Comparison of ENCODE assay signal across 8 cellular contexts in the genomic region with DNA sequence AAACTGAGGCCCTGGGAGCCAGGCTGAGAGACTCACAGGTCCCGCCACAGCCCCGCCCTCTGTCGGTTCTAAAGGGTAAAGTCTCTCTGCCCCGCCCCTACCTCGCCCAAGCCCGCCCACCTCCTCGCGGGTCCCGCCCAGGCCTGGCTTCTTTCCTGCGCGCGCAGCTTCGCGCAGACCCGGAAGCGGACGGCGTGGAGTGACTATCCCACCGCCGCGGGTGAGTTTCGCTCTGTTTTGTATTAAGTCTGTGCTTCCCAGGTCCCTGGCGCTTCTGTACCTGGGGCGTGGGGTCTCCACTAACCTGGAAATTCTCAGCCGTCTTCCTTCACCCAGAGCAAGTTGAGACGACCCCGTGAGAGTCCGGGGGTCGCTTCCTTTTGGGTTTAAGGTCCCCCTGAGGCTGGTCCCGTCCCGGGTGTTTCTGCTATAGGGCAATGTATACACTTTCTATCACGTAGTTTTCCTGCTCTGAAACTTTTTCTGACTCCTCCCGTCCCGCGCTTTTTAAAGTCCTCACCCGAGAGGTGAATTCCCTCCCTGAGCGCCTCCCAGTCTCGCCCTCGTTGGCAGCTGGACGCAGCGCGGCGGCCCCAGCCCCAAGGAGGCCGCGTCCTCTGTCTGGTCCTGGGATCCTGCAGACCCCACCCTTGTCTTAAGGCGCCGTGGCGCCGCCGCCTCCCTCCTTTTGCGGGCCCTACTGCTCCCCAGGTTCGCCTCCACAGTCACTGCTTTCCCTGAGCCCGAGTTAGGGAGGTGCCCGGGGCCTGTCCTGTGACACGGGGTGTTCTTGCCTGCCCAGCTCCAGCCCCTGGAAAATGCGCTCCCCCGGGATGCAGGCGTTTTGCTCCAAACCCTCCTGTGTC. TPM values are rescaled to one million over a fixed set of nuclear protein-coding genes. Genes with fewer than 3 reads are reported as not detected.
DNase-seq lines count a peak whose midpoint lies in the region; ATAC-seq and TF ChIP-seq lines count a peak whose summit lies in the region.

A gene (plus strand): TSS at position 176 of the 866 bp plus-strand sequence. CDS start 2,867 bp downstream, outside the sequence.

- peak; percentile 36 for TF ChIP-seq CTCF in colonic mucosa (IDR thresholded peaks at IDR 0.05)

- H3K4me3 Mint-ChIP-seq in activated CD4-positive, alpha-beta T cell treated with anti-CD3 and anti-CD28 coated beads for 36 hours, result peak within 1 kb of the TSS; percentile 84

- no peaks in the 10 kb centered on the region for H3K27me3 ChIP-seq in colonic mucosa

- peak within 1 kb of the TSS; percentile 74 to 78 for H3K9ac ChIP-seq in colonic mucosa (ENCODE audit: low read depth in 2 of 2, low read length in 2 of 2)

- peaks cover 15% of the 10 kb centered on the region for H3K9me3 Mint-ChIP-seq in activated CD4-positive, alpha-beta T cell treated with anti-CD3 and anti-CD28 coated beads for 36 hours (ENCODE audit: low read depth)

- POLR2A ChIA-PET in activated CD4-positive, alpha-beta T cell treated with anti-CD3 and anti-CD28 coated beads for 36 hours (lab: Charles Lee), result interaction anchor here (0.5 to 0.6 kb wide), 2 partner anchors 160 to 791 kb away, joined by 3 to 4 read pairs; no protein-coding TSS in a partner anchor

- H3K4me1 Mint-ChIP-seq in activated CD4-positive, alpha-beta T cell treated with anti-CD3 and anti-CD28 coated beads for 36 hours, result peaks cover 25% of the 10 kb centered on the region

- H3K27ac ChIP-seq in colonic mucosa, result peak within 1 kb of the TSS; percentile 82

- intact Hi-C loops in activated CD4-positive, alpha-beta T cell treated with anti-CD3 and anti-CD28 coated beads for 36 hours (cut with DNase I, micrococcal nuclease), result loop anchor here (1.0 kb wide), 10 partner anchors 30 to 660 kb away; a partner anchor contains a TSS
- intact Hi-C loops in colonic mucosa (cut with DNase I) (no loop called here), left colon (cut with DNase I, micrococcal nuclease) (no loop called here)

- ATAC-seq in GM19043 (IDR thresholded peaks at IDR 0.05; ENCODE audit: low read depth, unreplicated experiment) (peak; percentile 84), HG03432 (IDR thresholded peaks at IDR 0.05; ENCODE audit: unreplicated experiment) (peak; percentile 89), left colon (peak; percentile 98)
- peak; percentile 99 for ATAC-seq in activated CD4-positive, alpha-beta T cell treated with anti-CD3 and anti-CD28 coated beads for 36 hours

- H3K27me3 Mint-ChIP-seq in activated CD4-positive, alpha-beta T cell treated with anti-CD3 and anti-CD28 coated beads for 36 hours, result no peaks in the 10 kb centered on the region

- H3K36me3 Mint-ChIP-seq in activated CD4-positive, alpha-beta T cell treated with anti-CD3 and anti-CD28 coated beads for 36 hours (ENCODE audit: low read depth), result peaks cover 26% of the 10 kb centered on the region

- H3K9me3 ChIP-seq in colonic mucosa, result no peaks in the 10 kb centered on the region

- DNase-seq in Ammon's horn (ENCODE audit: low spot score) (peak; percentile 93), NCI-H510A (lab: John Stamatoyannopoulos, UW) (peak; percentile 68), colonic mucosa (peak; percentile 98), left colon (peak; percentile 92 to 98)
- DNase-seq in activated CD4-positive, alpha-beta T cell treated with anti-CD3 and anti-CD28 coated beads for 36 hours, result peak; percentile 98
- peak; percentile 97 to 98 for DNase-seq in stimulated activated CD4-positive, alpha-beta T cell treated with anti-CD3 and anti-CD28 coated beads, Interleukin-1b, Interleukin-23, amount 100 ng/mL, for 4 hours (ENCODE audit: low read depth in 2 of 2)

- CTCF ChIA-PET in activated CD4-positive, alpha-beta T cell treated with anti-CD3 and anti-CD28 coated beads for 36 hours (lab: Charles Lee), result no interaction called here

- peaks cover 6% of the 10 kb centered on the region for H3K4me1 ChIP-seq in colonic mucosa

- H3K36me3 ChIP-seq in colonic mucosa, result no peaks in the 10 kb centered on the region

- H3K4me3 ChIP-seq in colonic mucosa, result peak within 1 kb of the TSS; percentile 71

- peak within 1 kb of the TSS; percentile 89 for H3K27ac Mint-ChIP-seq in activated CD4-positive, alpha-beta T cell treated with anti-CD3 and anti-CD28 coated beads for 36 hours

RNA-seq across cellular contexts. Expression of the gene that starts here (rescaled TPM):
- total RNA-seq in activated CD4-positive, alpha-beta T cell treated with anti-CD3 and anti-CD28 coated beads for 36 hours, result 10 to 100 TPM; 10.7 to 10.9 TPM
- 10 to 100 TPM in 1 of 2 donors, 1 to 10 TPM in 1; 8.2 to 10.7 TPM for total RNA-seq in colonic mucosa
- total RNA-seq in left colon, result 1 to 10 TPM; 9.6 to 9.9 TPM

Comparison
In these comparisons a context has a peak if more than half of its experiments do, and no peak if none do; other contexts are left out.
1. Peak in every context shown above with its lines: DNase-seq, ATAC-seq, H3K4me3 ChIP-seq and H3K27ac ChIP-seq.
2. intact Hi-C loops: an anchor here in activated CD4-positive, alpha-beta T cell treated with anti-CD3 and anti-CD28 coated beads for 36 hours (1.0 kb wide); none called in colonic mucosa and left colon.